In genomic region chr12:56935157-56935556, GRCh38 we compare ENCODE assay signal across 24 cellular contexts. TPM values are rescaled to one million over a fixed set of nuclear protein-coding genes. Genes with fewer than 3 reads are reported as not detected.
"Had no signal": no experiment of that assay in that cellular context is flagged by ENCODE, and none has a peak within 500 bp of the region (broad histone marks: within the 10 kb centered on the region; RNA-seq: fewer than 3 reads in every experiment).

No MANE protein-coding gene starts in this region.

- FAIRE-seq: TTC549 had no signal

- H3K4me1 ChIP-seq: gastroesophageal sphincter, left ventricle myocardium inferior, uterus had no signal

- H3K27ac ChIP-seq: adrenal gland, gastroesophageal sphincter, left ventricle myocardium inferior, neutrophil, right lobe of liver, uterus, WERI-Rb-1 had no signal

- H3K27me3 ChIP-seq: adrenal gland, gastroesophageal sphincter, neutrophil, right lobe of liver, uterus had no signal

- H3K36me3 ChIP-seq: adrenal gland, gastroesophageal sphincter, left ventricle myocardium inferior, neutrophil, right lobe of liver, uterus, WERI-Rb-1 had no signal

- H3K9me3 ChIP-seq: adrenal gland, gastroesophageal sphincter, left ventricle myocardium inferior, neutrophil, right lobe of liver, uterus had no signal

- H3K4me3 ChIP-seq: adrenal gland, gastroesophageal sphincter, left ventricle myocardium inferior, lung, right lobe of liver, uterus had no signal

- DNase-seq: activated CD4-positive, alpha-beta T cell treated with anti-CD3 and anti-CD28 coated beads for 48 hours; activated CD4-positive, alpha-beta T cell treated with anti-CD3 and anti-CD28 coated beads, Interleukin-2, amount 50 U/mL, for 48 hours; activated CD8-positive, alpha-beta memory T cell treated with anti-CD3 and anti-CD28 coated beads for 24 hours; activated effector memory CD4-positive, alpha-beta T cell treated with Interleukin-2 at 50 U/mL for 16 hours; activated naive CD4-positive, alpha-beta T cell treated with Interleukin-2 at 50 U/mL for 16 hours; activated naive CD8-positive, alpha-beta T cell treated with anti-CD3 and anti-CD28 coated beads for 36 hours; adrenal gland; aorta; caudate nucleus; hippocampal formation; kidney glomerular epithelial cell; left ventricle myocardium inferior; right lobe of liver; stimulated activated CD4-positive, alpha-beta T cell treated with anti-CD3 and anti-CD28 coated beads, Interleukin-12 subunit alpha, Interleukin-12 subunit beta, amount 100 ng/mL, for 4 hours; stimulated activated CD4-positive, alpha-beta T cell treated with anti-CD3 and anti-CD28 coated beads, Interleukin-4, amount 100 ng/mL, for 1 hour; stimulated activated naive CD8-positive, alpha-beta T cell treated with anti-CD3 and anti-CD28 coated beads, Interleukin-15, Interleukin-2, amounts not matched to agents 100 U/mL and 50 U/mL, for 24 hours; T-helper 9 cell; uterus; WERI-Rb-1 had no signal

RNA-seq across cellular contexts. Expression of gene SDR9C7, which starts 0.9 kb away (rescaled TPM):
- polyA plus RNA-seq: adrenal gland, fibroblast of lung, lung had no signal

RNA-seq across cellular contexts. Expression of gene RDH16, which starts 22.3 kb away (rescaled TPM):
- polyA plus RNA-seq: fibroblast of lung had no signal
